8 cellular contexts compared by ENCODE assay signal in genomic region chr7:33040803-33041516, GRCh38. TPM values are rescaled to one million over a fixed set of nuclear protein-coding genes. Genes with fewer than 3 reads are reported as not detected.
A peak's percentile ranks its signal among the peaks of the same experiment; 100 is the strongest.
DNase-seq lines count a peak whose midpoint lies in the region; ATAC-seq and TF ChIP-seq lines count a peak whose summit lies in the region.

No MANE protein-coding gene starts in this region.

- H3K9me3 ChIP-seq in tibial nerve = no peaks in the 10 kb centered on the region

- no peaks in the 10 kb centered on the region for H3K36me3 ChIP-seq in tibial nerve

- no peaks in the 10 kb centered on the region for H3K27me3 ChIP-seq in tibial nerve

- no peaks in the 10 kb centered on the region for H3K9me3 Mint-ChIP-seq in T-helper 2 cell treated with Interferon-gamma antibody and Interleukin-4, amounts not matched to agents 5 μg/mL and 100 μg/mL, for 36 hours
- no peaks in the 10 kb centered on the region for H3K9me3 Mint-ChIP-seq in central memory CD8-positive, alpha-beta T cell

- 64 to 75% methylated on average over 9 of the region's 9 CpGs for WGBS in tibial nerve, 2 donors

- no peak for TF ChIP-seq EP300 in tibial nerve (IDR thresholded peaks at IDR 0.05)

- H3K4me1 Mint-ChIP-seq in T-helper 2 cell treated with Interferon-gamma antibody and Interleukin-4, amounts not matched to agents 5 μg/mL and 100 μg/mL, for 36 hours (ENCODE audit: low read depth) = peaks cover 39% of the 10 kb centered on the region
- peaks cover 48% of the 10 kb centered on the region for H3K4me1 Mint-ChIP-seq in central memory CD8-positive, alpha-beta T cell

- H3K27me3 Mint-ChIP-seq in T-helper 2 cell treated with Interferon-gamma antibody and Interleukin-4, amounts not matched to agents 5 μg/mL and 100 μg/mL, for 36 hours (ENCODE audit: low read depth) = no peaks in the 10 kb centered on the region
- H3K27me3 Mint-ChIP-seq in central memory CD8-positive, alpha-beta T cell = no peaks in the 10 kb centered on the region

- H3K4me3 ChIP-seq in tibial nerve = peak overlapping the region in 2 of 4 donors; percentile 0 to 47

- intact Hi-C loops in Right ventricle myocardium inferior (cut with DNase I) (no loop called here), cardiac septum (cut with DNase I) (loop anchor here (5.0 to 10.0 kb wide), 2 partner anchors 64 to 84 kb away; partner anchors contain the start of genes FKBP9 and RP9)

- TF ChIP-seq POLR2A in tibial nerve (IDR thresholded peaks at IDR 0.05) = no peak

- no peak for DNase-seq in Right ventricle myocardium inferior (ENCODE audit: missing footprints)
- no peak for DNase-seq in cardiac septum (ENCODE audit: low spot score)
- DNase-seq in T-helper 2 cell treated with Interferon-gamma antibody and Interleukin-4, amounts not matched to agents 5 μg/mL and 100 μg/mL, for 36 hours (ENCODE audit: low spot score) = peak; percentile 65
- peak in 1 of 2 donors; percentile 66 for DNase-seq in central memory CD8-positive, alpha-beta T cell (ENCODE audit: low spot score in 2 of 2)
- peak; percentile 14 for DNase-seq in myocyte (ENCODE audit: low read depth)
- DNase-seq in tibial nerve (ENCODE audit: low spot score in 2 of 2) = no peak
- DNase-seq in NCI-H2196 treated with DMSO at 0.1 percent for 48 hours (lab: John Stamatoyannopoulos, UW; ENCODE audit: unreplicated experiment) = no peak

- peak overlapping the region; percentile 84 for H3K4me3 Mint-ChIP-seq in T-helper 2 cell treated with Interferon-gamma antibody and Interleukin-4, amounts not matched to agents 5 μg/mL and 100 μg/mL, for 36 hours
- H3K4me3 Mint-ChIP-seq in central memory CD8-positive, alpha-beta T cell = peak overlapping the region; percentile 72

- H3K27ac ChIP-seq in tibial nerve = peak overlapping the region in 3 of 4 donors; percentile 54 to 78 (median 60)

- H3K27ac Mint-ChIP-seq in T-helper 2 cell treated with Interferon-gamma antibody and Interleukin-4, amounts not matched to agents 5 μg/mL and 100 μg/mL, for 36 hours = peak overlapping the region; percentile 77
- peak overlapping the region; percentile 97 for H3K27ac Mint-ChIP-seq in central memory CD8-positive, alpha-beta T cell (ENCODE audit: low read depth)

- ATAC-seq in Right ventricle myocardium inferior (peak; percentile 69), HG03159 (IDR thresholded peaks at IDR 0.05; ENCODE audit: unreplicated experiment) (peak; percentile 91)
- ATAC-seq in central memory CD8-positive, alpha-beta T cell (replicated peaks; ENCODE audit: extremely low read depth, poor library complexity, severe bottlenecking) = peak; percentile 99

- no peak for TF ChIP-seq CTCF in tibial nerve (IDR thresholded peaks at IDR 0.05)

- peaks cover 0 to 63% (median 24%) of the 10 kb centered on the region in 4 donors for H3K4me1 ChIP-seq in tibial nerve

- H3K36me3 Mint-ChIP-seq in T-helper 2 cell treated with Interferon-gamma antibody and Interleukin-4, amounts not matched to agents 5 μg/mL and 100 μg/mL, for 36 hours (ENCODE audit: low read depth) = peaks cover 8% of the 10 kb centered on the region
- peaks cover 6% of the 10 kb centered on the region for H3K36me3 Mint-ChIP-seq in central memory CD8-positive, alpha-beta T cell (ENCODE audit: insufficient read depth)

RNA-seq across cellular contexts. Expression of gene NT5C3A, which starts 21.6 kb away (rescaled TPM):
- total RNA-seq in Right ventricle myocardium inferior (25.5 TPM), cardiac septum (21.7 TPM), myocyte (26.3 and 32.4 TPM in 2 replicates), tibial nerve (10 to 100 TPM; 18.6 to 41.3 (median 26.8) TPM)
- 15.9 TPM for polyA plus RNA-seq in myocyte (2012)

Comparison
In these comparisons a context has a peak if more than half of its experiments do, and no peak if none do; other contexts are left out.
1. DNase-seq: peak in T-helper 2 cell treated with Interferon-gamma antibody and Interleukin-4, amounts not matched to agents 5 μg/mL and 100 μg/mL, for 36 hours (single experiment) and myocyte (single experiment); none in Right ventricle myocardium inferior (single experiment), cardiac septum (single experiment), tibial nerve (0 of 2) and NCI-H2196 treated with DMSO at 0.1 percent for 48 hours (single experiment).
2. Peak in every context shown above with its lines, with median percentiles within 50 percentile points of each other: ATAC-seq.